Comparison of ENCODE assay signal across 21 cellular contexts in genomic region chr3:125236331-125236903, GRCh38. TPM values are rescaled to one million over a fixed set of nuclear protein-coding genes. Genes with fewer than 3 reads are reported as not detected.
DNase-seq lines count a peak whose midpoint lies in the region; ATAC-seq and TF ChIP-seq lines count a peak whose summit lies in the region.
"Had no signal": no experiment of that assay in that cellular context is flagged by ENCODE, and none has a peak within 500 bp of the region (broad histone marks: within the 10 kb centered on the region; RNA-seq: fewer than 3 reads in every experiment).

No MANE protein-coding gene starts in this region.

- H3K4me3 ChIP-seq in choroid plexus epithelial cell (ENCODE audit: low read depth, low read length) (no peak overlapping the region), lower lobe of right lung (no peak overlapping the region), upper lobe of left lung (no peak overlapping the region)
- H3K4me3 ChIP-seq: right lobe of liver had no signal

- H3K4me1 ChIP-seq in lower lobe of right lung (peaks cover 11% of the 10 kb centered on the region), upper lobe of left lung (peaks cover 0 to 10% (median 5%) of the 10 kb centered on the region in 4 donors)
- H3K4me1 ChIP-seq: right lobe of liver had no signal

- H3K27me3 ChIP-seq in lower lobe of right lung (ENCODE audit: low read depth), result no peaks in the 10 kb centered on the region
- H3K27me3 ChIP-seq in upper lobe of left lung, result no peaks in the 10 kb centered on the region
- H3K27me3 ChIP-seq: right lobe of liver had no signal

- ATAC-seq in left cardiac atrium (peak; percentile 21 to 63), lower lobe of right lung (peak; percentile 60 to 82), upper lobe of left lung (ENCODE audit: low FRiP score in 2 of 2) (no peak)
- ATAC-seq: right lobe of liver; stimulated activated effector memory CD8-positive, alpha-beta T cell treated with anti-CD3 and anti-CD28 coated beads, Interleukin-12 subunit alpha, Interleukin-12 subunit beta, amount 100 ng/mL, for 72 hours had no signal

- no peak for DNase-seq in left cardiac atrium
- no peak for DNase-seq in cardiac septum (ENCODE audit: low spot score)
- peak; percentile 26 for DNase-seq in choroid plexus epithelial cell (ENCODE audit: low read depth)
- peak; percentile 62 for DNase-seq in lower lobe of right lung
- DNase-seq in upper lobe of left lung, result peak in 1 of 2 donors; percentile 72
- no peak for DNase-seq in NCI-H1930 (lab: John Stamatoyannopoulos, UW)
- DNase-seq in foreskin melanocyte, result no peak
- DNase-seq in anterior cingulate cortex (lab: John Stamatoyannopoulos, UW), result no peak
- DNase-seq: activated CD4-positive, alpha-beta T cell treated with anti-CD3 and anti-CD28 coated beads, Interleukin-2, amount 10 ng/mL, durations not matched to agents 7 days and 5 days; erythroblast; head of caudate nucleus; Karpas-422; NCI-H1105; NCI-H2107; NCI-H524; occipital lobe; right lobe of liver; SHP77 treated with DMSO at 0.1 percent for 48 hours; T-helper 1 cell had no signal

- H3K9me3 ChIP-seq in lower lobe of right lung, result no peaks in the 10 kb centered on the region
- no peaks in the 10 kb centered on the region for H3K9me3 ChIP-seq in upper lobe of left lung
- H3K9me3 ChIP-seq: right lobe of liver had no signal

- no peak for TF ChIP-seq CTCF in choroid plexus epithelial cell (conservative IDR thresholded peaks at IDR 0.05; ENCODE audit: low read depth, low read length)
- TF ChIP-seq CTCF in lower lobe of right lung (IDR thresholded peaks at IDR 0.05), result no peak
- TF ChIP-seq CTCF in upper lobe of left lung (IDR thresholded peaks at IDR 0.05), result no peak

- 54 to 62% methylated on average over 6 of the region's 6 CpGs for WGBS in upper lobe of left lung, 2 donors

- TF ChIP-seq EP300 in upper lobe of left lung (IDR thresholded peaks at IDR 0.05), result no peak

- H3K27ac ChIP-seq in lower lobe of right lung, result peak overlapping the region; percentile 16
- peak overlapping the region in 3 of 4 donors; percentile 22 to 28 (median 28) for H3K27ac ChIP-seq in upper lobe of left lung
- H3K27ac ChIP-seq: C4-2B, right lobe of liver had no signal

- intact Hi-C loops in left cardiac atrium (cut with DNase I), result no loop called here
- intact Hi-C loops in cardiac septum (cut with DNase I), result no loop called here
- intact Hi-C loops in lower lobe of right lung (cut with DNase I), result no loop called here

- H3K36me3 ChIP-seq in lower lobe of right lung (peaks cover 17% of the 10 kb centered on the region), upper lobe of left lung (peaks cover 0 to 22% (median 12%) of the 10 kb centered on the region in 4 donors)

- no peak for TF ChIP-seq POLR2A in upper lobe of left lung (IDR thresholded peaks at IDR 0.05)

RNA-seq across cellular contexts. Expression of gene SLC12A8, which starts 23.9 kb away (rescaled TPM):
- under 1 TPM; 0.80 to 0.92 TPM for total RNA-seq in left cardiac atrium
- 0.51 TPM for total RNA-seq in cardiac septum
- 9.1 TPM for total RNA-seq in lower lobe of right lung
- total RNA-seq in upper lobe of left lung, result 10 to 100 TPM in 5 of 6 donors, 1 to 10 TPM in 1; 6.7 to 34.6 (median 15.0) TPM

Comparison
In these comparisons a context has a peak if more than half of its experiments do, and no peak if none do; other contexts are left out.
1. ATAC-seq: peak in left cardiac atrium (2 of 2) and lower lobe of right lung (2 of 2); none in upper lobe of left lung (0 of 2).
2. DNase-seq: peak in choroid plexus epithelial cell (single experiment) and lower lobe of right lung (single experiment); none in left cardiac atrium (single experiment), cardiac septum (single experiment), NCI-H1930 (0 of 2), foreskin melanocyte (single experiment) and anterior cingulate cortex (0 of 58).